ENCODE assay signal across 8 cellular contexts in genomic region chr11:61293869-61294716, GRCh38. TPM values are rescaled to one million over a fixed set of nuclear protein-coding genes. Genes with fewer than 3 reads are reported as not detected.
DNase-seq lines count a peak whose midpoint lies in the region; ATAC-seq and TF ChIP-seq lines count a peak whose summit lies in the region.

No MANE protein-coding gene starts in this region.

- H3K36me3 Mint-ChIP-seq in GM23338 (ENCODE audit: low read depth) (peaks cover 22% of the 10 kb centered on the region), naive B cell (no peaks in the 10 kb centered on the region)

- H3K4me3 ChIP-seq in GM08714 (ENCODE audit: low read length): peak overlapping the region; percentile 77; the same call in 1 of the 2 replicates
- peak overlapping the region; percentile 86 for H3K4me3 ChIP-seq in GM23338
- H3K4me3 ChIP-seq in epithelial cell of proximal tubule (ENCODE audit: low read depth, low read length): peak overlapping the region; percentile 63
- peak overlapping the region; percentile 68 to 76 for H3K4me3 ChIP-seq in stomach smooth muscle (ENCODE audit: low read length in 2 of 2)

- peaks cover 6% of the 10 kb centered on the region for H4K20me1 ChIP-seq in GM23338 (replicated peaks; ENCODE audit: insufficient read depth)

- H3K27me3 Mint-ChIP-seq in GM23338 (ENCODE audit: insufficient read depth, low read depth, poor library complexity) (peaks cover 24% of the 10 kb centered on the region), naive B cell (peaks cover 0 to 7% (median 0%) of the 10 kb centered on the region in 3 donors)

- no peaks in the 10 kb centered on the region for H3K9me3 ChIP-seq in stomach smooth muscle (ENCODE audit: control insufficient read depth in 2 of 2, low read length in 2 of 2)

- H3K36me3 ChIP-seq in GM23338 (ENCODE audit: insufficient read depth): peaks cover 5% of the 10 kb centered on the region; the same call in 1 of the 2 replicates
- peaks cover 3 to 4% of the 10 kb centered on the region in 2 donors for H3K36me3 ChIP-seq in stomach smooth muscle (ENCODE audit: control insufficient read depth in 2 of 2, insufficient read depth in 2 of 2, low read length in 2 of 2)

- H3K4me3 Mint-ChIP-seq in GM23338 (peak overlapping the region; percentile 87), naive B cell (peak overlapping the region; percentile 84 to 90 (median 89))

- no peak overlapping the region for H3K27ac Mint-ChIP-seq in GM23338
- peak overlapping the region in 2 of 6 donors; percentile 60 to 71 for H3K27ac Mint-ChIP-seq in naive B cell

- peaks cover 9% of the 10 kb centered on the region for H3K4me1 ChIP-seq in GM23338 (ENCODE audit: insufficient read depth)
- peaks cover 19% of the 10 kb centered on the region for H3K4me1 ChIP-seq in stomach smooth muscle (ENCODE audit: control insufficient read depth, insufficient read depth, low read length)

- H3K4me1 Mint-ChIP-seq in GM23338 (peaks cover 22% of the 10 kb centered on the region), naive B cell (peaks cover 8 to 14% (median 13%) of the 10 kb centered on the region in 3 donors)

- H2AFZ ChIP-seq in GM23338: peak overlapping the region; percentile 84

- peak; percentile 50 for DNase-seq in GM23338 (ENCODE audit: low spot score)
- peak; percentile 60 for DNase-seq in LHCN-M2 (ENCODE audit: low read depth)
- peak; percentile 18 to 32 for DNase-seq in activated CD4-positive, alpha-beta T cell treated with anti-CD3 and anti-CD28 coated beads, Interleukin-2, amount 50 U/mL, for 4 hours
- DNase-seq in epithelial cell of proximal tubule (ENCODE audit: low read depth): no peak
- DNase-seq in naive B cell: peak; percentile 20
- no peak for DNase-seq in retina

- no peaks in the 10 kb centered on the region for H3K9me2 ChIP-seq in GM23338 (ENCODE audit: insufficient read depth)

- TF ChIP-seq CTCF in GM23338 (conservative IDR thresholded peaks at IDR 0.05; ENCODE audit: low read depth in 2 of 2) (0 out of 4 replicates have a peak, but pooled peaks have one; percentile 2 to 18), epithelial cell of proximal tubule (conservative IDR thresholded peaks at IDR 0.05; ENCODE audit: low read depth, low read length) (no peak)

- ATAC-seq in GM23338 (peak; percentile 36), naive B cell (ENCODE audit: low read depth in 2 of 2) (peak; percentile 32 to 34)

- H3K27me3 ChIP-seq in GM23338 (ENCODE audit: insufficient read depth): peaks cover 11% of the 10 kb centered on the region
- H3K27me3 ChIP-seq in stomach smooth muscle (ENCODE audit: control insufficient read depth in 1 of 2, insufficient read depth in 2 of 2, low read length in 2 of 2): peaks cover 22 to 31% of the 10 kb centered on the region in 2 donors

- H3F3A ChIP-seq in GM23338 (replicated peaks; ENCODE audit: low read depth): peaks cover 9% of the 10 kb centered on the region

- 0 out of 2 replicates have a peak overlapping the region, but pooled peaks have one; percentile 55 for H3K27ac ChIP-seq in GM23338 (ENCODE audit: low read depth)
- no peak overlapping the region for H3K27ac ChIP-seq in stomach smooth muscle (ENCODE audit: low read length)

- peaks cover 19% of the 10 kb centered on the region for H3K79me2 ChIP-seq in GM23338 (replicated peaks; ENCODE audit: insufficient read depth)

- H3K9me3 Mint-ChIP-seq in GM23338: no peaks in the 10 kb centered on the region; the same call in 2 of the 3 replicates
- no peaks in the 10 kb centered on the region for H3K9me3 Mint-ChIP-seq in naive B cell

- H3K9ac ChIP-seq in stomach smooth muscle (ENCODE audit: low read length in 2 of 2): peak overlapping the region in 1 of 2 donors; percentile 30

- peak overlapping the region; percentile 93 for H3K4me2 ChIP-seq in GM23338

TF ChIP-seq in GM23338, 12 proteins besides CTCF, POLR2A, EP300 and RAD21 (continues in another document):
- TF ChIP-seq JUNB (IDR thresholded peaks at IDR 0.05; ENCODE audit: unreplicated experiment) (no peak), STAT1 (IDR thresholded peaks at IDR 0.05; ENCODE audit: unreplicated experiment) (no peak), EZH2phosphoT487 (IDR thresholded peaks at IDR 0.05; ENCODE audit: unreplicated experiment) (no peak), ETS1 (IDR thresholded peaks at IDR 0.05) (no peak), ZNF114 (CRISPR knock-in tag; IDR thresholded peaks at IDR 0.05) (no peak)

RNA-seq across cellular contexts. Expression of gene VWCE, which starts 1.0 kb away (rescaled TPM):
- total RNA-seq in GM23338 (2014; rRNA removed; shearing (Covaris generic)): 13.1 and 16.9 TPM in 2 replicates
- 9.7 and 9.9 TPM in 2 replicates for polyA plus RNA-seq in GM23338 (2016; fragmentation: Nextera tagmentation; extraction: Ambion mirVana)
- 1.2 and 1.7 TPM in 2 replicates for total RNA-seq in LHCN-M2 (2014; rRNA removed)
- 0.45 TPM for polyA plus RNA-seq in LHCN-M2 (2012)
- total RNA-seq in epithelial cell of proximal tubule: 0.65 and 3.5 TPM in 2 replicates
- polyA plus RNA-seq in naive B cell (ENCODE audit: low read depth in 6 of 6): under 1 TPM in 3 of 6 donors, not detected in 3; 0.24 to 0.79 (median 0.76) TPM

RNA-seq across cellular contexts. Expression of gene DDB1, which starts 38.8 kb away (rescaled TPM):
- total RNA-seq in GM23338 (2014; rRNA removed; shearing (Covaris generic)): 282 and 292 TPM in 2 replicates
- polyA plus RNA-seq in GM23338 (2016; fragmentation: Nextera tagmentation; extraction: Ambion mirVana) (102 and 109 TPM in 2 replicates), naive B cell (ENCODE audit: low read depth in 6 of 6) (100 to 1,000 TPM; 103 to 177 (median 111) TPM)
- total RNA-seq in LHCN-M2 (2014; rRNA removed) (205 and 231 TPM in 2 replicates), epithelial cell of proximal tubule (175 and 218 TPM in 2 replicates)
- 168 TPM for polyA plus RNA-seq in LHCN-M2 (2012)

RNA-seq across cellular contexts. Expression of gene TKFC, which starts 38.9 kb away (rescaled TPM):
- 27.0 and 46.9 TPM in 2 replicates for total RNA-seq in GM23338 (2014; rRNA removed; shearing (Covaris generic))
- polyA plus RNA-seq in GM23338 (2016; fragmentation: Nextera tagmentation; extraction: Ambion mirVana) (21.1 and 21.7 TPM in 2 replicates), naive B cell (ENCODE audit: low read depth in 6 of 6) (10 to 100 TPM; 38.3 to 62.2 (median 46.4) TPM)
- total RNA-seq in LHCN-M2 (2014; rRNA removed) (39.5 and 41.4 TPM in 2 replicates), epithelial cell of proximal tubule (22.3 and 22.9 TPM in 2 replicates)
- 23.7 TPM for polyA plus RNA-seq in LHCN-M2 (2012)

RNA-seq across cellular contexts. Expression of gene PGA5, which starts 53.1 kb away (rescaled TPM):
- 0.12 and 0.52 TPM in 2 replicates for total RNA-seq in GM23338 (2014; rRNA removed; shearing (Covaris generic))
- 0.45 and 1.0 TPM in 2 replicates for polyA plus RNA-seq in GM23338 (2016; fragmentation: Nextera tagmentation; extraction: Ambion mirVana)
- 1.5 and 2.0 TPM in 2 replicates for total RNA-seq in LHCN-M2 (2014; rRNA removed)
- 0.44 TPM for polyA plus RNA-seq in LHCN-M2 (2012)
- total RNA-seq in epithelial cell of proximal tubule: not detected in 2 replicates
- polyA plus RNA-seq in naive B cell (ENCODE audit: low read depth in 6 of 6): not detected

Comparison
In these comparisons a context has a peak if more than half of its experiments do, and no peak if none do; other contexts are left out.
1. DNase-seq: peak in GM23338 (single experiment), LHCN-M2 (single experiment), activated CD4-positive, alpha-beta T cell treated with anti-CD3 and anti-CD28 coated beads, Interleukin-2, amount 50 U/mL, for 4 hours (2 of 2) and naive B cell (single experiment); none in epithelial cell of proximal tubule (single experiment) and retina (single experiment).
2. Peak in every context shown above with its lines, with median percentiles within 50 percentile points of each other: H3K4me3 ChIP-seq.